Comparison of ENCODE assay signal across 1 cellular context in genomic region chr9:6899274-6899673, GRCh38.
A peak's percentile ranks its signal among the peaks of the same experiment; 100 is the strongest.
TF ChIP-seq lines count a peak whose summit lies in the region.

No MANE protein-coding gene starts in this region.

TF ChIP-seq in HepG2, 621 proteins besides CTCF, POLR2A, EP300 and RAD21 (continues in another document):
- TF ChIP-seq ZNF784 (CRISPR knock-in tag; IDR thresholded peaks at IDR 0.05; ENCODE audit: borderline replicate concordance) (no peak), RFXANK (CRISPR knock-in tag; IDR thresholded peaks at IDR 0.05) (no peak), ZNF337 (CRISPR knock-in tag; IDR thresholded peaks at IDR 0.05; ENCODE audit: borderline replicate concordance, low read depth) (no peak), ZSCAN20 (CRISPR knock-in tag; IDR thresholded peaks at IDR 0.05; ENCODE audit: borderline replicate concordance) (no peak), FOSL2 (CRISPR knock-in tag; IDR thresholded peaks at IDR 0.05) (peak; percentile 45; the same call in 1 of the 2 replicates), ZNF672 (CRISPR knock-in tag; IDR thresholded peaks at IDR 0.05) (no peak), GLI4 (CRISPR knock-in tag; IDR thresholded peaks at IDR 0.05; ENCODE audit: borderline replicate concordance) (no peak), ZNF326 (CRISPR knock-in tag; IDR thresholded peaks at IDR 0.05; ENCODE audit: borderline replicate concordance) (no peak), ASH2L (IDR thresholded peaks at IDR 0.05; ENCODE audit: insufficient read length, low read depth, low read length) (peak; percentile 93), ZNF646 (CRISPR knock-in tag; IDR thresholded peaks at IDR 0.05) (peak; percentile 85), ZNF737 (CRISPR knock-in tag; IDR thresholded peaks at IDR 0.05; ENCODE audit: borderline replicate concordance) (no peak), ETS1 (CRISPR knock-in tag; IDR thresholded peaks at IDR 0.05) (no peak), ZBTB38 (CRISPR knock-in tag; IDR thresholded peaks at IDR 0.05) (no peak), ZNF44 (CRISPR knock-in tag; IDR thresholded peaks at IDR 0.05) (no peak), ZSCAN22 (CRISPR knock-in tag; IDR thresholded peaks at IDR 0.05) (no peak), FOXJ3 (CRISPR knock-in tag; IDR thresholded peaks at IDR 0.05; ENCODE audit: borderline replicate concordance) (peak; percentile 42; the same call in 1 of the 2 replicates), ZNF460 (CRISPR knock-in tag; IDR thresholded peaks at IDR 0.05; ENCODE audit: borderline replicate concordance) (no peak), ZNF503 (CRISPR knock-in tag; IDR thresholded peaks at IDR 0.05) (no peak), ZNF644 (CRISPR knock-in tag; IDR thresholded peaks at IDR 0.05; ENCODE audit: low read depth) (peak; percentile 59; the same call in 1 of the 2 replicates), ZUFSP (CRISPR knock-in tag; IDR thresholded peaks at IDR 0.05; ENCODE audit: borderline replicate concordance) (no peak), ZNF572 (CRISPR knock-in tag; IDR thresholded peaks at IDR 0.05) (no peak), KDM6A (CRISPR knock-in tag; IDR thresholded peaks at IDR 0.05; ENCODE audit: low read depth) (peak; percentile 69), BCL6 (CRISPR knock-in tag; IDR thresholded peaks at IDR 0.05) (peak; percentile 32; the same call in 1 of the 2 replicates), ZNF607 (CRISPR knock-in tag; IDR thresholded peaks at IDR 0.05; ENCODE audit: borderline replicate concordance) (no peak), CCDC6 (CRISPR knock-in tag; IDR thresholded peaks at IDR 0.05) (no peak), MZF1 (CRISPR knock-in tag; IDR thresholded peaks at IDR 0.05; ENCODE audit: borderline replicate concordance) (no peak), HDAC1 (CRISPR knock-in tag; IDR thresholded peaks at IDR 0.05) (no peak), MLLT10 (CRISPR knock-in tag; IDR thresholded peaks at IDR 0.05) (no peak), ZBTB20 (CRISPR knock-in tag; IDR thresholded peaks at IDR 0.05; ENCODE audit: borderline replicate concordance, low read depth) (peak; percentile 94; the same call in 1 of the 2 replicates), POGZ (CRISPR knock-in tag; IDR thresholded peaks at IDR 0.05) (no peak), ZNF362 (CRISPR knock-in tag; IDR thresholded peaks at IDR 0.05; ENCODE audit: borderline replicate concordance) (peak; percentile 84; the same call in 1 of the 2 replicates), HNF4A (CRISPR knock-in tag; IDR thresholded peaks at IDR 0.05) (peak; percentile 84), SALL1 (CRISPR knock-in tag; IDR thresholded peaks at IDR 0.05) (peak; percentile 62; the same call in 1 of the 2 replicates), PHB2 (IDR thresholded peaks at IDR 0.05; ENCODE audit: partially characterized antibody) (no peak)
- TF ChIP-seq, protein P1, sequence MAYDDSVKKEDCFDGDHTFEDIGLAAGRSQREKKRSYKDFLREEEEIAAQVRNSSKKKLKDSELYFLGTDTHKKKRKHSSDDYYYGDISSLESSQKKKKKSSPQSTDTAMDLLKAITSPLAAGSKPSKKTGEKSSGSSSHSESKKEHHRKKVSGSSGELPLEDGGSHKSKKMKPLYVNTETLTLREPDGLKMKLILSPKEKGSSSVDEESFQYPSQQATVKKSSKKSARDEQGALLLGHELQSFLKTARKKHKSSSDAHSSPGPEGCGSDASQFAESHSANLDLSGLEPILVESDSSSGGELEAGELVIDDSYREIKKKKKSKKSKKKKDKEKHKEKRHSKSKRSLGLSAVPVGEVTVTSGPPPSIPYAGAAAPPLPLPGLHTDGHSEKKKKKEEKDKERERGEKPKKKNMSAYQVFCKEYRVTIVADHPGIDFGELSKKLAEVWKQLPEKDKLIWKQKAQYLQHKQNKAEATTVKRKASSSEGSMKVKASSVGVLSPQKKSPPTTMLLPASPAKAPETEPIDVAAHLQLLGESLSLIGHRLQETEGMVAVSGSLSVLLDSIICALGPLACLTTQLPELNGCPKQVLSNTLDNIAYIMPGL (CRISPR knock-in tag; IDR thresholded peaks at IDR 0.05; ENCODE audit: borderline replicate concordance in 1 of 2, low read depth in 1 of 2), result no peak
- TF ChIP-seq, protein P2, sequence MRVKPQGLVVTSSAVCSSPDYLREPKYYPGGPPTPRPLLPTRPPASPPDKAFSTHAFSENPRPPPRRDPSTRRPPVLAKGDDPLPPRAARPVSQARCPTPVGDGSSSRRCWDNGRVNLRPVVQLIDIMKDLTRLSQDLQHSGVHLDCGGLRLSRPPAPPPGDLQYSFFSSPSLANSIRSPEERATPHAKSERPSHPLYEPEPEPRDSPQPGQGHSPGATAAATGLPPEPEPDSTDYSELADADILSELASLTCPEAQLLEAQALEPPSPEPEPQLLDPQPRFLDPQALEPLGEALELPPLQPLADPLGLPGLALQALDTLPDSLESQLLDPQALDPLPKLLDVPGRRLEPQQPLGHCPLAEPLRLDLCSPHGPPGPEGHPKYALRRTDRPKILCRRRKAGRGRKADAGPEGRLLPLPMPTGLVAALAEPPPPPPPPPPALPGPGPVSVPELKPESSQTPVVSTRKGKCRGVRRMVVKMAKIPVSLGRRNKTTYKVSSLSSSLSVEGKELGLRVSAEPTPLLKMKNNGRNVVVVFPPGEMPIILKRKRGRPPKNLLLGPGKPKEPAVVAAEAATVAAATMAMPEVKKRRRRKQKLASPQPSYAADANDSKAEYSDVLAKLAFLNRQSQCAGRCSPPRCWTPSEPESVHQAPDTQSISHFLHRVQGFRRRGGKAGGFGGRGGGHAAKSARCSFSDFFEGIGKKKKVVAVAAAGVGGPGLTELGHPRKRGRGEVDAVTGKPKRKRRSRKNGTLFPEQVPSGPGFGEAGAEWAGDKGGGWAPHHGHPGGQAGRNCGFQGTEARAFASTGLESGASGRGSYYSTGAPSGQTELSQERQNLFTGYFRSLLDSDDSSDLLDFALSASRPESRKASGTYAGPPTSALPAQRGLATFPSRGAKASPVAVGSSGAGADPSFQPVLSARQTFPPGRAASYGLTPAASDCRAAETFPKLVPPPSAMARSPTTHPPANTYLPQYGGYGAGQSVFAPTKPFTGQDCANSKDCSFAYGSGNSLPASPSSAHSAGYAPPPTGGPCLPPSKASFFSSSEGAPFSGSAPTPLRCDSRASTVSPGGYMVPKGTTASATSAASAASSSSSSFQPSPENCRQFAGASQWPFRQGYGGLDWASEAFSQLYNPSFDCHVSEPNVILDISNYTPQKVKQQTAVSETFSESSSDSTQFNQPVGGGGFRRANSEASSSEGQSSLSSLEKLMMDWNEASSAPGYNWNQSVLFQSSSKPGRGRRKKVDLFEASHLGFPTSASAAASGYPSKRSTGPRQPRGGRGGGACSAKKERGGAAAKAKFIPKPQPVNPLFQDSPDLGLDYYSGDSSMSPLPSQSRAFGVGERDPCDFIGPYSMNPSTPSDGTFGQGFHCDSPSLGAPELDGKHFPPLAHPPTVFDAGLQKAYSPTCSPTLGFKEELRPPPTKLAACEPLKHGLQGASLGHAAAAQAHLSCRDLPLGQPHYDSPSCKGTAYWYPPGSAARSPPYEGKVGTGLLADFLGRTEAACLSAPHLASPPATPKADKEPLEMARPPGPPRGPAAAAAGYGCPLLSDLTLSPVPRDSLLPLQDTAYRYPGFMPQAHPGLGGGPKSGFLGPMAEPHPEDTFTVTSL (CRISPR knock-in tag; IDR thresholded peaks at IDR 0.05; ENCODE audit: borderline replicate concordance), result peak; percentile 51; the same call in 1 of the 2 replicates
